ENCODE assay signal across 2 cellular contexts in genomic region chr22:20957691-20958440, GRCh38.
TF ChIP-seq lines count a peak whose summit lies in the region.

No MANE protein-coding gene starts in this region.

TF ChIP-seq in SK-N-SH, 30 proteins besides CTCF, POLR2A, EP300 and RAD21 (continued from another document):
- TF ChIP-seq ZBTB33 (IDR thresholded peaks at IDR 0.05; ENCODE audit: borderline replicate concordance, low read depth) (no peak), ELF1 (IDR thresholded peaks at IDR 0.05) (no peak), RCOR1 (IDR thresholded peaks at IDR 0.05; ENCODE audit: low read length) (no peak), SIN3A (IDR thresholded peaks at IDR 0.05; ENCODE audit: borderline replicate concordance, low read depth, low read length) (no peak), NRF1 (IDR thresholded peaks at IDR 0.05; ENCODE audit: low read depth, low read length) (no peak), TEAD4 (IDR thresholded peaks at IDR 0.05; ENCODE audit: borderline replicate concordance, insufficient read depth) (no peak)

TF ChIP-seq in SK-N-SH treated with all-trans-retinoic acid at 6 μM for 48 hours, 23 proteins besides CTCF, POLR2A, EP300 and RAD21 (continued from another document):
- TF ChIP-seq, protein P1, sequence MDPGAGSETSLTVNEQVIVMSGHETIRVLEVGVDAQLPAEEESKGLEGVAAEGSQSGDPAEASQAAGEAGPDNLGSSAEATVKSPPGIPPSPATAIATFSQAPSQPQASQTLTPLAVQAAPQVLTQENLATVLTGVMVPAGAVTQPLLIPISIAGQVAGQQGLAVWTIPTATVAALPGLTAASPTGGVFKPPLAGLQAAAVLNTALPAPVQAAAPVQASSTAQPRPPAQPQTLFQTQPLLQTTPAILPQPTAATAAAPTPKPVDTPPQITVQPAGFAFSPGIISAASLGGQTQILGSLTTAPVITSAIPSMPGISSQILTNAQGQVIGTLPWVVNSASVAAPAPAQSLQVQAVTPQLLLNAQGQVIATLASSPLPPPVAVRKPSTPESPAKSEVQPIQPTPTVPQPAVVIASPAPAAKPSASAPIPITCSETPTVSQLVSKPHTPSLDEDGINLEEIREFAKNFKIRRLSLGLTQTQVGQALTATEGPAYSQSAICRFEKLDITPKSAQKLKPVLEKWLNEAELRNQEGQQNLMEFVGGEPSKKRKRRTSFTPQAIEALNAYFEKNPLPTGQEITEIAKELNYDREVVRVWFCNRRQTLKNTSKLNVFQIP (CRISPR knock-in tag; IDR thresholded peaks at IDR 0.05; ENCODE audit: borderline replicate concordance, low read depth), result no peak
- TF ChIP-seq BACH2 (CRISPR knock-in tag; IDR thresholded peaks at IDR 0.05; ENCODE audit: borderline replicate concordance), result no peak
- TF ChIP-seq ZNF70 (CRISPR knock-in tag; IDR thresholded peaks at IDR 0.05), result no peak
- no peak for TF ChIP-seq CSDC2 (CRISPR knock-in tag; IDR thresholded peaks at IDR 0.05)
- TF ChIP-seq ISL1 (CRISPR knock-in tag; IDR thresholded peaks at IDR 0.05), result no peak
- no peak for TF ChIP-seq ZNF565 (CRISPR knock-in tag; conservative IDR thresholded peaks at IDR 0.05; ENCODE audit: low read depth)
- TF ChIP-seq CSRNP3 (CRISPR knock-in tag; IDR thresholded peaks at IDR 0.05), result no peak
- TF ChIP-seq TOX (CRISPR knock-in tag; IDR thresholded peaks at IDR 0.05; ENCODE audit: borderline replicate concordance), result no peak
- TF ChIP-seq, protein P2, sequence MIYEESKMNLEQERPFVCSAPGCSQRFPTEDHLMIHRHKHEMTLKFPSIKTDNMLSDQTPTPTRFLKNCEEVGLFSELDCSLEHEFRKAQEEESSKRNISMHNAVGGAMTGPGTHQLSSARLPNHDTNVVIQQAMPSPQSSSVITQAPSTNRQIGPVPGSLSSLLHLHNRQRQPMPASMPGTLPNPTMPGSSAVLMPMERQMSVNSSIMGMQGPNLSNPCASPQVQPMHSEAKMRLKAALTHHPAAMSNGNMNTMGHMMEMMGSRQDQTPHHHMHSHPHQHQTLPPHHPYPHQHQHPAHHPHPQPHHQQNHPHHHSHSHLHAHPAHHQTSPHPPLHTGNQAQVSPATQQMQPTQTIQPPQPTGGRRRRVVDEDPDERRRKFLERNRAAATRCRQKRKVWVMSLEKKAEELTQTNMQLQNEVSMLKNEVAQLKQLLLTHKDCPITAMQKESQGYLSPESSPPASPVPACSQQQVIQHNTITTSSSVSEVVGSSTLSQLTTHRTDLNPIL (CRISPR knock-in tag; IDR thresholded peaks at IDR 0.05; ENCODE audit: low read depth), result no peak
